In the genomic region with DNA sequence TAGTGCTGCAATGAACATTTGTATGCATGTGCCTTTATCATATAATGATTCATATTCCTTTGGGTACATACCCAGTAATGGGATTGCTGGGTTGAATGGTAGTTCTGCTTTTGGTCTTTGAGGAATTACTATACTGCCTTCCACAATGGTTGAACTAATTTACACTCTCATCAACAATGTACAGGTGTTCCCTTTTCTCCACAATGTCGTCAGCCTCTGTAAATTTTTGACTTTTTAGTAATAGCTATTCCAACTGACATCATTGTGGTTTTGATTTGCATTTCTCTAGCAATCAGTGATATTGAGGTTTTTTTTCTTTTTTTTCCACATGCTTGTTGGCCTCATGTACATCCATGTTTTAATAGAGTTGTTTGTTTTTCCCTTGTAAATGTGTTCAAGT, we compare ENCODE assay signal across 9 cellular contexts.
"Had no signal": no experiment of that assay in that cellular context is flagged by ENCODE, and none has a peak within 500 bp of the region (broad histone marks: within the 10 kb centered on the region; RNA-seq: fewer than 3 reads in every experiment).

No MANE protein-coding gene starts in this region.

- FAIRE-seq: H1, H54, HepG2, HTR-8/SVneo had no signal

- H3K27ac ChIP-seq: KMS-11 had no signal

- H2AFZ ChIP-seq: GM23338 had no signal

- H3K9ac ChIP-seq: KMS-11 had no signal

- DNase-seq: H9, HCEC 1CT, KBM-7 had no signal

- ATAC-seq: GM23338, HepG2 had no signal

- H3K4me2 ChIP-seq: GM23338, KMS-11 had no signal

- H3K4me3 ChIP-seq: GM23338 had no signal
